In genomic region chr1:92301021-92301420, GRCh38 we compare ENCODE assay signal across 13 cellular contexts.
"Had no signal": no experiment of that assay in that cellular context is flagged by ENCODE, and none has a peak within 500 bp of the region (broad histone marks: within the 10 kb centered on the region; RNA-seq: fewer than 3 reads in every experiment).

No MANE protein-coding gene starts in this region.

- H3K9me3 Mint-ChIP-seq: activated T-helper 17 cell treated with anti-CD3 and anti-CD28 coated beads, Interleukin-2, amount 50 U/mL, for 72 hours; natural killer cell treated with Interleukin-12 subunit alpha and Interleukin-12 subunit beta and Interleukin-15 and Interleukin-18, amount 100 ng/mL, for 72 hours had no signal

- ATAC-seq: activated CD4-positive, alpha-beta T cell treated with anti-CD3 and anti-CD28 coated beads for 36 hours; activated naive CD4-positive, alpha-beta T cell treated with anti-CD3 and anti-CD28 coated beads, Interleukin-2, amount 50 U/mL, for 72 hours; activated T-helper 17 cell treated with anti-CD3 and anti-CD28 coated beads, Interleukin-2, amount 50 U/mL, for 72 hours; left cardiac atrium; natural killer cell treated with Interleukin-12 subunit alpha and Interleukin-12 subunit beta and Interleukin-15 and Interleukin-18, amount 100 ng/mL, for 72 hours had no signal

- H3K9me3 ChIP-seq: esophagus muscularis mucosa, ovary, stomach, thoracic aorta had no signal

- H3K27me3 ChIP-seq: esophagus muscularis mucosa, ovary, stomach had no signal

- H3K36me3 ChIP-seq: ovary had no signal

- H3K27me3 Mint-ChIP-seq: activated CD4-positive, alpha-beta T cell treated with anti-CD3 and anti-CD28 coated beads for 36 hours; activated T-helper 17 cell treated with anti-CD3 and anti-CD28 coated beads, Interleukin-2, amount 50 U/mL, for 72 hours; natural killer cell treated with Interleukin-12 subunit alpha and Interleukin-12 subunit beta and Interleukin-15 and Interleukin-18, amount 100 ng/mL, for 72 hours had no signal

- H3K27ac Mint-ChIP-seq: activated naive CD4-positive, alpha-beta T cell treated with anti-CD3 and anti-CD28 coated beads, Interleukin-2, amount 50 U/mL, for 72 hours had no signal

- H3K27ac ChIP-seq: esophagus muscularis mucosa, ovary, stomach, thoracic aorta had no signal

- H3K4me3 ChIP-seq: esophagus muscularis mucosa, ovary, stomach, thoracic aorta had no signal

- DNase-seq: activated CD4-positive, alpha-beta T cell treated with anti-CD3 and anti-CD28 coated beads for 36 hours; activated CD8-positive, alpha-beta memory T cell treated with anti-CD3 and anti-CD28 coated beads for 24 hours; foreskin fibroblast; glutamatergic neuron; left cardiac atrium; ovary; stimulated activated CD4-positive, alpha-beta T cell treated with anti-CD3 and anti-CD28 coated beads, Interleukin-15, amount 100 ng/mL, for 24 hours; stomach had no signal
